ENCODE assay signal across 8 cellular contexts in the genomic region with DNA sequence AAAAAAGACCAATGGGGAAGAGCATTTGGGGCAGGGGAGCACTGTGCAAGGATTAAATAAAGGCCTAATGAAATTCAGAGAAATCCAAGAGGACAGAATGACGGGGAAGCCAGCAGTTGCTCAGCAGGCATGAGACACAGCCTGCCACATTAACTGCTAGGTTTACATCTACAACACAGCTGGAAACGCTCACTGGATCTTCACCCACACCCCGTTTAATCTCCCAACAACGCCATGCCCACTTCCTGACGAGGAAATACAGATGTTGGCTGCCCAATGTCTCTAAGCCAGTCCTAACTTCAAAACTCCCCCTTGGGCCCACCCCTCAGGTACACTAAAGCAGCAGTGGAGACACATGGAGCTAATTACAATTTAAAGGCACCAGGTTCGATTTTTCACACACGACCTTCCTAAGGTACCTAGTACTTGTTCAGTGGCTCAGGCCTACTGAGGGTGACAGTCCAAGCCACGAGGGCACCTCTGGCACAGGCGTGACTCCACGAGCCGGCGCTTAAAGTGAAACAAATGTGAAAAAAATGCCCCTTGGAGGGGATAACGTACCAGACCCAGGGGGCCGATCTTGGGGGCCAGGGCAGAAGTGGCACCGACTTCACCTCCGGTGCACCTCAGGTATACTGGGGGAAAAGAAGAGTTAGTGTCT. TPM values are rescaled to one million over a fixed set of nuclear protein-coding genes. Genes with fewer than 3 reads are reported as not detected.
DNase-seq lines count a peak whose midpoint lies in the region; ATAC-seq and TF ChIP-seq lines count a peak whose summit lies in the region.

No MANE protein-coding gene starts in this region.

- H3K4me1 ChIP-seq in KMS-11 (ENCODE audit: low read depth, poor library complexity, severe bottlenecking), result peaks cover 22% of the 10 kb centered on the region
- peaks cover 46% of the 10 kb centered on the region for H3K4me1 ChIP-seq in body of pancreas

- intact Hi-C loops in body of pancreas (cut with DNase I), result no loop called here

- peak overlapping the region; percentile 94 for H3K4me2 ChIP-seq in KMS-11

- peaks cover 34% of the 10 kb centered on the region; the same call in 1 of the 2 replicates for H3K36me3 ChIP-seq in KMS-11 (ENCODE audit: insufficient read depth)
- peaks cover 5 to 14% of the 10 kb centered on the region in 2 donors for H3K36me3 ChIP-seq in body of pancreas (replicated peaks in 1 of 2; ENCODE audit: insufficient read depth in 1 of 2, low read depth in 2 of 2)

- peak overlapping the region; percentile 99 for H3K9ac ChIP-seq in KMS-11

- H3K27me3 ChIP-seq in KMS-11 (ENCODE audit: insufficient read depth, low read depth) (no peaks in the 10 kb centered on the region), body of pancreas (no peaks in the 10 kb centered on the region), layer of hippocampus (ENCODE audit: control insufficient read depth, insufficient read depth, low read length) (no peaks in the 10 kb centered on the region)

- TF ChIP-seq POLR2A in body of pancreas (IDR thresholded peaks at IDR 0.05), result no peak

- DNase-seq in GM03348 (ENCODE audit: low spot score) (peak; percentile 61), body of pancreas (peak in 1 of 4 donors; percentile 39), superior temporal gyrus (ENCODE audit: extremely low spot score) (peak; percentile 15), CD1c-positive myeloid dendritic cell (ENCODE audit: extremely low spot score) (no peak)

- TF ChIP-seq CTCF in KMS-11 (conservative IDR thresholded peaks at IDR 0.05; ENCODE audit: low read depth, low read length) (no peak), body of pancreas (IDR thresholded peaks at IDR 0.05) (peak in 1 of 7 experiments; percentile 6)

- no peaks in the 10 kb centered on the region for H3K9me3 ChIP-seq in body of pancreas

- H3K27ac ChIP-seq in KMS-11 (peak overlapping the region; percentile 93), body of pancreas (peak overlapping the region; percentile 77 to 90 (median 86)), layer of hippocampus (ENCODE audit: low read depth, low read length) (peak overlapping the region; percentile 83)

- H2AFZ ChIP-seq in KMS-11 (ENCODE audit: low read depth), result no peak overlapping the region

- 2 to 3% methylated on average over 16 of the region's 16 CpGs for WGBS in body of pancreas, 2 donors

- H3K4me3 ChIP-seq in KMS-11 (IDR thresholded peaks at IDR 0.05; ENCODE audit: insufficient read depth, low read depth, low read length) (no peak overlapping the region), body of pancreas (peak overlapping the region; percentile 49 to 61)

- peaks cover 9% of the 10 kb centered on the region; the same call in 1 of the 2 replicates for H4K20me1 ChIP-seq in KMS-11 (ENCODE audit: insufficient read depth)

- ATAC-seq in body of pancreas (peak; percentile 2), GM21737 (IDR thresholded peaks at IDR 0.05; ENCODE audit: unreplicated experiment) (no peak), HG03175 (IDR thresholded peaks at IDR 0.05; ENCODE audit: unreplicated experiment) (no peak)

- H3K79me2 ChIP-seq in KMS-11 (ENCODE audit: insufficient read depth, low read depth), result peaks cover 36% of the 10 kb centered on the region

RNA-seq across cellular contexts. Expression of a gene that starts 0.9 kb away (rescaled TPM):
- 1,000 to 10,000 TPM in 1 of 2 donors, 100 to 1,000 TPM in 1; 994 to 1,261 TPM for total RNA-seq in body of pancreas

RNA-seq across cellular contexts. Expression of a gene that starts 1.0 kb away (rescaled TPM):
- total RNA-seq in body of pancreas, result 10 to 100 TPM in 1 of 2 donors, 1 to 10 TPM in 1; 9.6 to 26.0 TPM

RNA-seq across cellular contexts. Expression of a gene that starts 26.1 kb away (rescaled TPM):
- total RNA-seq in body of pancreas, result 10 to 100 TPM in 1 of 2 donors, 1 to 10 TPM in 1; 4.7 to 11.5 TPM

RNA-seq across cellular contexts. Expression of a gene that starts 53.3 kb away (rescaled TPM):
- 10 to 100 TPM; 10.9 to 18.2 TPM for total RNA-seq in body of pancreas
